In genomic region chr7:5420108-5420840, GRCh38 we compare ENCODE assay signal across 1 cellular context.
TF ChIP-seq lines count a peak whose summit lies in the region.

No MANE protein-coding gene starts in this region.

TF ChIP-seq in K562, 482 proteins besides CTCF, POLR2A, EP300 and RAD21:
- TF ChIP-seq, protein P1, sequence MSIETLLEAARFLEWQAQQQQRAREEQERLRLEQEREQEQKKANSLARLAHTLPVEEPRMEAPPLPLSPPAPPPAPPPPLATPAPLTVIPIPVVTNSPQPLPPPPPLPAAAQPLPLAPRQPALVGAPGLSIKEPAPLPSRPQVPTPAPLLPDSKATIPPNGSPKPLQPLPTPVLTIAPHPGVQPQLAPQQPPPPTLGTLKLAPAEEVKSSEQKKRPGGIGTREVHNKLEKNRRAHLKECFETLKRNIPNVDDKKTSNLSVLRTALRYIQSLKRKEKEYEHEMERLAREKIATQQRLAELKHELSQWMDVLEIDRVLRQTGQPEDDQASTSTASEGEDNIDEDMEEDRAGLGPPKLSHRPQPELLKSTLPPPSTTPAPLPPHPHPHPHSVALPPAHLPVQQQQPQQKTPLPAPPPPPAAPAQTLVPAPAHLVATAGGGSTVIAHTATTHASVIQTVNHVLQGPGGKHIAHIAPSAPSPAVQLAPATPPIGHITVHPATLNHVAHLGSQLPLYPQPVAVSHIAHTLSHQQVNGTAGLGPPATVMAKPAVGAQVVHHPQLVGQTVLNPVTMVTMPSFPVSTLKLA (conservative IDR thresholded peaks at IDR 0.05): no peak
- TF ChIP-seq NRF1 (conservative IDR thresholded peaks at IDR 0.05 in 1 of 2, IDR thresholded peaks at IDR 0.05 in 1 of 2) (no peak), PCBP1 (IDR thresholded peaks at IDR 0.05; ENCODE audit: low read depth, low read length, poor library complexity, severe bottlenecking) (peak; percentile 65), POLR2G (IDR thresholded peaks at IDR 0.05; ENCODE audit: low read depth, low read length) (0 out of 2 replicates have a peak, but pooled peaks have one; percentile 8), ZNF75A (CRISPR knock-in tag; IDR thresholded peaks at IDR 0.05) (no peak), PHB (CRISPR knock-in tag; IDR thresholded peaks at IDR 0.05) (no peak), MAZ (CRISPR knock-in tag; conservative IDR thresholded peaks at IDR 0.05 in 1 of 2, IDR thresholded peaks at IDR 0.05 in 1 of 2) (no peak), RBFOX2 (IDR thresholded peaks at IDR 0.05; ENCODE audit: low read depth, low read length) (peak; percentile 24; the same call in 1 of the 2 replicates), ZNF23 (CRISPR knock-in tag; IDR thresholded peaks at IDR 0.05) (no peak), SREBF1 (IDR thresholded peaks at IDR 0.05; ENCODE audit: borderline replicate concordance, low read depth, low read length) (no peak), SAFB (IDR thresholded peaks at IDR 0.05; ENCODE audit: borderline replicate concordance, low read depth, low read length) (no peak)
- TF ChIP-seq, protein P2, sequence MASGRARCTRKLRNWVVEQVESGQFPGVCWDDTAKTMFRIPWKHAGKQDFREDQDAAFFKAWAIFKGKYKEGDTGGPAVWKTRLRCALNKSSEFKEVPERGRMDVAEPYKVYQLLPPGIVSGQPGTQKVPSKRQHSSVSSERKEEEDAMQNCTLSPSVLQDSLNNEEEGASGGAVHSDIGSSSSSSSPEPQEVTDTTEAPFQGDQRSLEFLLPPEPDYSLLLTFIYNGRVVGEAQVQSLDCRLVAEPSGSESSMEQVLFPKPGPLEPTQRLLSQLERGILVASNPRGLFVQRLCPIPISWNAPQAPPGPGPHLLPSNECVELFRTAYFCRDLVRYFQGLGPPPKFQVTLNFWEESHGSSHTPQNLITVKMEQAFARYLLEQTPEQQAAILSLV (tag; IDR thresholded peaks at IDR 0.05): no peak
- TF ChIP-seq, protein P3, sequence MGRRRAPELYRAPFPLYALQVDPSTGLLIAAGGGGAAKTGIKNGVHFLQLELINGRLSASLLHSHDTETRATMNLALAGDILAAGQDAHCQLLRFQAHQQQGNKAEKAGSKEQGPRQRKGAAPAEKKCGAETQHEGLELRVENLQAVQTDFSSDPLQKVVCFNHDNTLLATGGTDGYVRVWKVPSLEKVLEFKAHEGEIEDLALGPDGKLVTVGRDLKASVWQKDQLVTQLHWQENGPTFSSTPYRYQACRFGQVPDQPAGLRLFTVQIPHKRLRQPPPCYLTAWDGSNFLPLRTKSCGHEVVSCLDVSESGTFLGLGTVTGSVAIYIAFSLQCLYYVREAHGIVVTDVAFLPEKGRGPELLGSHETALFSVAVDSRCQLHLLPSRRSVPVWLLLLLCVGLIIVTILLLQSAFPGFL (CRISPR knock-in tag; IDR thresholded peaks at IDR 0.05): no peak
